11 cellular contexts compared by ENCODE assay signal in the genomic region with DNA sequence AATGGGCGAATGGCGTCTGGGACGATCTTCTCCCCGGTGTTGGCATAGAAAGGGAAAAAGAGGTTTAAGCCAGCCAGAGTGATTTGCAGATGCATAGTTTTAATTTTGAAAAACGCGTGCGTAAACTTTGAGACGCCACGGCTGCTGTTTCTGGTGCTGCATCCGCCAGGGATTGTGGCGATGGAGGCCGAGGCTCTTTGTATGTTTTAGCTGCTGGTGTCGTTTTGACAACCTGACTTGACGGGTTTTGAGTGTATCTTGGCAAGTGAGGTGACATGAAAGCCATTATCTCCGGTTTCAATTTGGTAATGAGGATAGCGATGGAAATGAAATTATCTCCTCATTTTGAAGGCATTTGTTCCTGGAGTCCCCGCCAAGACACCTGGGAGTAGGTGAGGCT. TPM values are rescaled to one million over a fixed set of nuclear protein-coding genes. Genes with fewer than 3 reads are reported as not detected.
DNase-seq lines count a peak whose midpoint lies in the region; ATAC-seq, FAIRE-seq and TF ChIP-seq lines count a peak whose summit lies in the region.
"Had no signal": no experiment of that assay in that cellular context is flagged by ENCODE, and none has a peak within 500 bp of the region (broad histone marks: within the 10 kb centered on the region; RNA-seq: fewer than 3 reads in every experiment).

No MANE protein-coding gene starts in this region.

- H4K8ac ChIP-seq in IMR-90 (ENCODE audit: low read depth in 2 of 2, low read length in 2 of 2): no peak overlapping the region
- no peak overlapping the region for H4K8ac ChIP-seq in H1 (ENCODE audit: extremely low read depth, insufficient read depth, low read length)
- H4K8ac ChIP-seq in neuronal stem cell (ENCODE audit: low read depth, low read length): no peak overlapping the region

- H2AFZ ChIP-seq in IMR-90 (replicated peaks; ENCODE audit: low read length, poor library complexity): no peak overlapping the region
- H2AFZ ChIP-seq in H1 (ENCODE audit: low read length): peak overlapping the region; percentile 86
- no peak overlapping the region for H2AFZ ChIP-seq in neuronal stem cell (ENCODE audit: low read length)

- H2BK5ac ChIP-seq in IMR-90 (ENCODE audit: low read depth, low read length, poor library complexity, severe bottlenecking) (no peak overlapping the region), H1 (ENCODE audit: low read depth, low read length) (no peak overlapping the region), neuronal stem cell (ENCODE audit: low read length) (no peak overlapping the region)

- H4K20me1 ChIP-seq in BLaER1: no peaks in the 10 kb centered on the region
- no peaks in the 10 kb centered on the region for H4K20me1 ChIP-seq in IMR-90 (ENCODE audit: insufficient read depth, low read length)
- H4K20me1 ChIP-seq in H1 (replicated peaks in 1 of 2; ENCODE audit: control insufficient read depth in 1 of 2, insufficient read depth in 2 of 2, low read length in 2 of 2): no peaks in the 10 kb centered on the region

- TF ChIP-seq EP300 in H1 (IDR thresholded peaks at IDR 0.05; ENCODE audit: borderline replicate concordance in 1 of 2, low read depth in 2 of 2, low read length in 2 of 2): no peak

- H3K36me3 ChIP-seq in BLaER1 (peaks cover 26% of the 10 kb centered on the region), IMR-90 (ENCODE audit: control insufficient read depth, insufficient read depth, low read length) (no peaks in the 10 kb centered on the region), H1 (ENCODE audit: control insufficient read depth in 2 of 4, insufficient read depth in 4 of 4, low read length in 3 of 4) (no peaks in the 10 kb centered on the region), neuronal stem cell (replicated peaks in 1 of 2; ENCODE audit: control insufficient read depth in 2 of 2, insufficient read depth in 2 of 2, low read length in 2 of 2) (no peaks in the 10 kb centered on the region), BE2C (no peaks in the 10 kb centered on the region)
- H3K36me3 ChIP-seq: thyroid gland had no signal

- DNase-seq in IMR-90 (no peak), H1 (ENCODE audit: low read depth in 1 of 2, low spot score in 2 of 2) (no peak), neuronal stem cell (ENCODE audit: low spot score) (no peak), BE2C (no peak), NCI-H1436 (lab: John Stamatoyannopoulos, UW) (no peak), ecto neural progenitor cell (ENCODE audit: low spot score) (no peak)
- DNase-seq: NCI-H526 treated with DMSO at 0.1 percent for 48 hours, thyroid gland had no signal

- H3K18ac ChIP-seq in IMR-90 (ENCODE audit: low read depth, low read length): no peak overlapping the region
- no peak overlapping the region for H3K18ac ChIP-seq in H1 (ENCODE audit: extremely low read depth, low read length)
- no peak overlapping the region for H3K18ac ChIP-seq in neuronal stem cell (ENCODE audit: low read length)

- TF ChIP-seq POLR2A in IMR-90 (IDR thresholded peaks at IDR 0.05; ENCODE audit: low read depth, low read length) (no peak), H1 (IDR thresholded peaks at IDR 0.05; ENCODE audit: control extremely low read depth in 1 of 2, low read depth in 2 of 2, low read length in 2 of 2) (no peak)

- H3K4me2 ChIP-seq in BLaER1 (no peak overlapping the region), IMR-90 (ENCODE audit: low read depth, low read length) (peak overlapping the region; percentile 88; the same call in 1 of the 2 replicates), H1 (ENCODE audit: insufficient read depth in 1 of 2, low read depth in 2 of 2, low read length in 2 of 2) (peak overlapping the region; percentile 79 to 95), neuronal stem cell (ENCODE audit: insufficient read depth, low read length, poor library complexity, severe bottlenecking) (peak overlapping the region; percentile 95)

- H3K4ac ChIP-seq in IMR-90 (ENCODE audit: low read depth, low read length) (no peak overlapping the region), H1 (replicated peaks; ENCODE audit: insufficient read length, low read depth, low read length) (no peak overlapping the region), neuronal stem cell (ENCODE audit: low read length) (no peak overlapping the region)

- H3K9me1 ChIP-seq in IMR-90 (ENCODE audit: insufficient read depth, low read length): 0 out of 2 replicates have a peak, but pooled peaks cover 3% of the 10 kb centered on the region

- dilution Hi-C loops in IMR-90 (cut with HindIII; ENCODE audit: low sequenced_read_pairs, unreplicated experiment): no loop called here

- H3K9ac ChIP-seq in BLaER1 (no peak overlapping the region), IMR-90 (ENCODE audit: low read depth, low read length) (no peak overlapping the region), H1 (replicated peaks in 1 of 4; ENCODE audit: extremely low read depth in 1 of 4, low read depth in 3 of 4, low read length in 3 of 4) (no peak overlapping the region), neuronal stem cell (ENCODE audit: low read depth, low read length, poor library complexity) (no peak overlapping the region)

- H2BK12ac ChIP-seq in H1 (ENCODE audit: low read depth, low read length): no peak overlapping the region
- no peak overlapping the region for H2BK12ac ChIP-seq in neuronal stem cell (ENCODE audit: low read length)

- CTCF ChIA-PET in IMR-90 (lab: Yijun Ruan, JAX) (no interaction called here), H1 (lab: Charles Lee; ENCODE audit: partially characterized antibody) (interaction anchor here (1.0 to 1.7 kb wide), 4 partner anchors 10 to 225 kb away, joined by 3 to 7 read pairs (median 3); no protein-coding TSS in a partner anchor)

- TF ChIP-seq CTCF in IMR-90 (conservative IDR thresholded peaks at IDR 0.05; ENCODE audit: low read depth, low read length) (no peak), H1 (IDR thresholded peaks at IDR 0.05; ENCODE audit: control extremely low read depth in 1 of 3, insufficient read depth in 1 of 3, low read depth in 1 of 3, low read length in 3 of 3) (no peak), BE2C (IDR thresholded peaks at IDR 0.05; ENCODE audit: low read depth, low read length) (no peak)

- intact Hi-C loops in IMR-90 (cut with micrococcal nuclease): no loop called here

- peaks cover 17% of the 10 kb centered on the region; the same call in 1 of the 2 replicates for H3K23me2 ChIP-seq in H1 (ENCODE audit: low read depth, low read length)

- POLR2A ChIA-PET in IMR-90 (lab: Charles Lee; ENCODE audit: unreplicated experiment) (no interaction called here), H1 (lab: Charles Lee; ENCODE audit: partially characterized antibody) (no interaction called here)

- peaks cover 22% of the 10 kb centered on the region for H3K4me1 ChIP-seq in BLaER1
- peaks cover 4% of the 10 kb centered on the region; the same call in 1 of the 2 replicates for H3K4me1 ChIP-seq in IMR-90 (ENCODE audit: control insufficient read depth, insufficient read depth, low read length)
- peaks cover 0 to 14% (median 6%) of the 10 kb centered on the region in 4 experiments; a peak in 6 of 7 replicates for H3K4me1 ChIP-seq in H1 (replicated peaks in 1 of 4; ENCODE audit: control insufficient read depth in 3 of 4, insufficient read depth in 4 of 4, low read length in 3 of 4)
- H3K4me1 ChIP-seq in neuronal stem cell (ENCODE audit: control insufficient read depth in 2 of 2, insufficient read depth in 1 of 2, low read depth in 1 of 2, low read length in 2 of 2): peaks cover 0 to 1% of the 10 kb centered on the region in 2 donors
- no peaks in the 10 kb centered on the region for H3K4me1 ChIP-seq in BE2C

- no peak overlapping the region for H4K5ac ChIP-seq in IMR-90 (ENCODE audit: low read depth, low read length)
- H4K5ac ChIP-seq in H1 (ENCODE audit: insufficient read length, low read depth, low read length): no peak overlapping the region

- H2BK20ac ChIP-seq in IMR-90 (ENCODE audit: low read depth, low read length) (no peak overlapping the region), H1 (ENCODE audit: low read length) (0 out of 2 replicates have a peak overlapping the region, but pooled peaks have one; percentile 64)

- H3K9me3 ChIP-seq in BLaER1 (peaks cover 57% of the 10 kb centered on the region), IMR-90 (ENCODE audit: control insufficient read depth, insufficient read depth, low read length) (no peaks in the 10 kb centered on the region), H1 (ENCODE audit: insufficient read depth in 2 of 2, low read depth in 1 of 2, low read length in 1 of 2) (no peaks in the 10 kb centered on the region), neuronal stem cell (replicated peaks in 1 of 2; ENCODE audit: control insufficient read depth in 2 of 2, insufficient read depth in 1 of 2, low read depth in 1 of 2, low read length in 2 of 2) (peaks cover 0 to 3% of the 10 kb centered on the region in 2 donors), BE2C (no peaks in the 10 kb centered on the region)
- H3K9me3 ChIP-seq: thyroid gland had no signal

- H3K56ac ChIP-seq in IMR-90 (ENCODE audit: extremely low read depth, insufficient read depth, low read length): no peak overlapping the region
- no peak overlapping the region for H3K56ac ChIP-seq in H1 (replicated peaks; ENCODE audit: insufficient read length, low read depth, low read length)

- no TSS peak for BruUV-seq in IMR-90 (replicated peaks; lab: Mats Ljungman, UMichigan)

- WGBS in IMR-90 (ENCODE audit: extremely low coverage in 2 of 2, insufficient read length in 1 of 2), 2 experiments: 43% methylated on average over 6 of the region's 17 CpGs; no CpG with 5 or more reads in 1 of the 2 experiments
- 73% methylated on average over 17 of the region's 17 CpGs; no CpG with 5 or more reads in 1 of the 2 experiments for WGBS in H1 (ENCODE audit: extremely low coverage in 1 of 2, insufficient coverage in 1 of 2, insufficient read length in 1 of 2, insufficient replicate concordance in 2 of 2, low coverage in 1 of 2, low lambda C conversion rate in 2 of 2, missing lambda C conversion rate in 1 of 2), 2 experiments
- WGBS in neuronal stem cell (ENCODE audit: extremely low coverage in 2 of 2, insufficient read length in 2 of 2, insufficient replicate concordance in 1 of 2), 2 donors: no CpG with 5 or more reads among the region's 17 CpGs

- H3K23ac ChIP-seq in IMR-90 (ENCODE audit: low read depth, low read length): no peak overlapping the region
- H3K23ac ChIP-seq in H1 (ENCODE audit: insufficient read length): no peak overlapping the region
- no peak overlapping the region for H3K23ac ChIP-seq in neuronal stem cell (ENCODE audit: low read depth, low read length, poor library complexity)

- TF ChIP-seq RAD21 in IMR-90 (IDR thresholded peaks at IDR 0.05; ENCODE audit: low read length): no peak
- no peak for TF ChIP-seq RAD21 in H1 (IDR thresholded peaks at IDR 0.05 in 1 of 2, conservative IDR thresholded peaks at IDR 0.05 in 1 of 2; ENCODE audit: low read depth in 2 of 2, low read length in 2 of 2)

- H2BK120ac ChIP-seq in IMR-90 (ENCODE audit: low read depth, low read length) (no peak overlapping the region), H1 (replicated peaks; ENCODE audit: low read depth, low read length) (no peak overlapping the region), neuronal stem cell (ENCODE audit: low read depth, low read length) (no peak overlapping the region)

- no peaks in the 10 kb centered on the region for H3K79me2 ChIP-seq in H1 (ENCODE audit: control insufficient read depth in 1 of 2, insufficient read depth in 2 of 2, low read length in 2 of 2)

- ATAC-seq in IMR-90 (ENCODE audit: low read depth) (no peak), HG02973 (IDR thresholded peaks at IDR 0.05; ENCODE audit: unreplicated experiment) (no peak)
- ATAC-seq: HepG2 had no signal

- H3K4me3 ChIP-seq in BLaER1: peak overlapping the region; percentile 57
- H3K4me3 ChIP-seq in IMR-90 (ENCODE audit: insufficient read depth, low read depth, low read length): no peak overlapping the region
- H3K4me3 ChIP-seq in H1 (ENCODE audit: extremely low read depth in 1 of 4, insufficient read depth in 2 of 4, low read depth in 3 of 4, low read length in 4 of 4): peak overlapping the region; percentile 27 to 69 (median 60); a peak in 5 of 8 replicates
- no peak overlapping the region for H3K4me3 ChIP-seq in neuronal stem cell (ENCODE audit: low read length in 2 of 2)
- no peak overlapping the region for H3K4me3 ChIP-seq in BE2C (ENCODE audit: low read depth, low read length)

- in situ Hi-C loops in IMR-90 (cut with MboI; ENCODE audit: low sequenced_read_pairs): no loop called here

- H4K91ac ChIP-seq in IMR-90 (ENCODE audit: insufficient read depth, low read depth, low read length) (no peak overlapping the region), H1 (replicated peaks; ENCODE audit: insufficient read length, low read length) (no peak overlapping the region), neuronal stem cell (ENCODE audit: low read depth, low read length, poor library complexity) (no peak overlapping the region)

- FAIRE-seq in H1 (lab: Jason Lieb, UNC): no peak
- FAIRE-seq: HepG2 had no signal

- H3K27ac ChIP-seq in BLaER1 (no peak overlapping the region), IMR-90 (ENCODE audit: insufficient read depth, low read length) (no peak overlapping the region), H1 (ENCODE audit: low read depth, low read length) (no peak overlapping the region), neuronal stem cell (replicated peaks; ENCODE audit: low read length) (no peak overlapping the region)
- H3K27ac ChIP-seq: thyroid gland had no signal

- no peaks in the 10 kb centered on the region for H3K79me1 ChIP-seq in IMR-90 (ENCODE audit: low read depth in 1 of 2, low read length in 2 of 2)
- H3K79me1 ChIP-seq in H1 (ENCODE audit: low read depth, low read length): no peaks in the 10 kb centered on the region
- H3K79me1 ChIP-seq in neuronal stem cell (ENCODE audit: low read depth, low read length): no peaks in the 10 kb centered on the region

- H3K14ac ChIP-seq in IMR-90 (replicated peaks; ENCODE audit: low read depth, low read length) (no peak overlapping the region), H1 (ENCODE audit: insufficient read length) (no peak overlapping the region), neuronal stem cell (ENCODE audit: low read length) (no peak overlapping the region)

- H2BK15ac ChIP-seq in IMR-90 (ENCODE audit: low read depth, low read length): no peak overlapping the region
- H2BK15ac ChIP-seq in H1 (ENCODE audit: low read length): no peak overlapping the region
- H2BK15ac ChIP-seq in neuronal stem cell (ENCODE audit: low read length): no peak overlapping the region

- H2AK5ac ChIP-seq in IMR-90 (ENCODE audit: low read depth, low read length) (no peak overlapping the region), H1 (ENCODE audit: low read depth, low read length) (no peak overlapping the region), neuronal stem cell (ENCODE audit: low read depth, low read length) (no peak overlapping the region)

- no peak overlapping the region for H2AK9ac ChIP-seq in IMR-90 (replicated peaks; ENCODE audit: low read depth, low read length, poor library complexity)

- H3K27me3 ChIP-seq in BLaER1 (peaks cover 41% of the 10 kb centered on the region), IMR-90 (ENCODE audit: control insufficient read depth, insufficient read depth, low read length) (peaks cover 43% of the 10 kb centered on the region), H1 (replicated peaks in 1 of 4; ENCODE audit: control insufficient read depth in 3 of 4, extremely low read depth in 1 of 4, insufficient read depth in 3 of 4, low read length in 3 of 4) (peaks cover 25 to 49% (median 43%) of the 10 kb centered on the region in 4 experiments), neuronal stem cell (ENCODE audit: control insufficient read depth in 3 of 3, insufficient read depth in 3 of 3, low read depth in 1 of 3, low read length in 3 of 3) (peaks cover 14 to 77% (median 36%) of the 10 kb centered on the region in 3 experiments), BE2C (peaks cover 32% of the 10 kb centered on the region)
- H3K27me3 ChIP-seq: thyroid gland had no signal

RNA-seq across cellular contexts. Expression of gene PTGDR, which starts 1.6 kb away (rescaled TPM):
- not detected in 2 replicates for total RNA-seq in IMR-90 (2012; rRNA removed)
- polyA plus RNA-seq in IMR-90 (2012; rRNA removed): not detected in 2 replicates
- not detected in 2 replicates for polyA plus RNA-seq in IMR-90 (2012; cell fraction: cytosol; rRNA removed)
- polyA plus RNA-seq in IMR-90 (2012; cell fraction: nucleus; rRNA removed; ENCODE audit: low replicate concordance): not detected in 2 replicates
- 0.21 and 0.22 TPM in 2 replicates for total RNA-seq in H1 (2021; fragmentation: NEBNext Ultra II Directional; extraction: Animal tissue kit (Norgen Biotek cat#: 25700))
- 0.64 and 0.83 TPM in 2 replicates for polyA plus RNA-seq in H1 (2011; rRNA removed)
- 0.32 TPM for polyA plus RNA-seq in H1 (2011; cell fraction: cytosol; rRNA removed)
- polyA plus RNA-seq in H1 (2011; cell fraction: nucleus; rRNA removed): 1.2 TPM
- polyA plus RNA-seq in H1 (2012, experiment 1 of 2): 0.28 to 0.71 TPM (median 0.36 TPM) in 4 replicates
- polyA plus RNA-seq in H1 (2012, experiment 2 of 2): 0.14 TPM
- 0.22 TPM for polyA plus RNA-seq in H1 (2013, experiment 1 of 2)
- polyA plus RNA-seq in H1 (2013, experiment 2 of 2): 0.22 TPM
- 0.28 and 0.32 TPM in 2 replicates for polyA minus RNA-seq in H1 (2011; rRNA and poly(A)+ RNA removed)
- polyA minus RNA-seq in H1 (2011; cell fraction: cytosol; rRNA and poly(A)+ RNA removed): not detected
- 2.4 TPM for polyA minus RNA-seq in H1 (2011; cell fraction: nucleus; rRNA and poly(A)+ RNA removed)
- polyA plus RNA-seq in neuronal stem cell (2013, experiment 1 of 2): 0.13 TPM
- polyA plus RNA-seq in neuronal stem cell (2013, experiment 2 of 2): 0.19 TPM
- not detected for polyA plus RNA-seq in BE2C (2012; ENCODE audit: insufficient read depth, insufficient read length, low read depth)
- total RNA-seq: HepG2 had no signal
- polyA plus RNA-seq: HepG2 had no signal

RNA-seq across cellular contexts. Expression of gene PTGER2, which starts 45.0 kb away (rescaled TPM):
- total RNA-seq in IMR-90 (2012; rRNA removed): 24.7 and 33.6 TPM in 2 replicates
- polyA plus RNA-seq in IMR-90 (2012; rRNA removed) (58.5 and 59.4 TPM in 2 replicates), H1 (2011; rRNA removed) (1.2 and 1.4 TPM in 2 replicates)
- polyA plus RNA-seq in IMR-90 (2012; cell fraction: cytosol; rRNA removed): 23.6 and 49.1 TPM in 2 replicates
- polyA plus RNA-seq in IMR-90 (2012; cell fraction: nucleus; rRNA removed; ENCODE audit: low replicate concordance): 12.4 and 18.8 TPM in 2 replicates
- 1.2 TPM in 2 replicates for total RNA-seq in H1 (2021; fragmentation: NEBNext Ultra II Directional; extraction: Animal tissue kit (Norgen Biotek cat#: 25700))
- 0.84 TPM for polyA plus RNA-seq in H1 (2011; cell fraction: cytosol; rRNA removed)
- 0.68 TPM for polyA plus RNA-seq in H1 (2011; cell fraction: nucleus; rRNA removed)
- polyA plus RNA-seq in H1 (2012, experiment 1 of 2): 0.64 to 1.9 TPM (median 0.91 TPM) in 4 replicates
- 0.41 TPM for polyA plus RNA-seq in H1 (2012, experiment 2 of 2)
- polyA plus RNA-seq in H1 (2013, experiment 1 of 2): 0.85 TPM
- 0.99 TPM for polyA plus RNA-seq in H1 (2013, experiment 2 of 2)
- polyA minus RNA-seq in H1 (2011; rRNA and poly(A)+ RNA removed): 0.50 and 0.85 TPM in 2 replicates
- 1.4 TPM for polyA minus RNA-seq in H1 (2011; cell fraction: cytosol; rRNA and poly(A)+ RNA removed)
- polyA minus RNA-seq in H1 (2011; cell fraction: nucleus; rRNA and poly(A)+ RNA removed): 0.90 TPM
- polyA plus RNA-seq in neuronal stem cell (2013, experiment 1 of 2): not detected
- not detected for polyA plus RNA-seq in neuronal stem cell (2013, experiment 2 of 2)
- polyA plus RNA-seq in BE2C (2012; ENCODE audit: insufficient read depth, insufficient read length, low read depth): 135 TPM
- total RNA-seq: HepG2 had no signal
- polyA plus RNA-seq: HepG2 had no signal

Comparison
In these comparisons a context has a peak if more than half of its experiments do, and no peak if none do; other contexts are left out.
1. H3K4me3 ChIP-seq: peak in BLaER1 (single experiment) and H1 (4 of 4); none in IMR-90 (single experiment), neuronal stem cell (0 of 2) and BE2C (single experiment).
2. RNA of gene PTGER2, which starts 45.0 kb away (total RNA-seq): 24.7 to 33.6 TPM in IMR-90; 1.2 TPM in H1; every median in the first group is over 10 times any median in the second.